8 cellular contexts compared by ENCODE assay signal in genomic region chr9:79812507-79813261, GRCh38.
DNase-seq lines count a peak whose midpoint lies in the region; ATAC-seq and TF ChIP-seq lines count a peak whose summit lies in the region.

No MANE protein-coding gene starts in this region.

- TF ChIP-seq CTCF in astrocyte of the cerebellum (IDR thresholded peaks at IDR 0.05; ENCODE audit: low read depth, low read length, missing control alignments): no peak

- ATAC-seq in GM19467 (IDR thresholded peaks at IDR 0.05; ENCODE audit: unreplicated experiment): peak; percentile 85
- ATAC-seq in HG03457 (IDR thresholded peaks at IDR 0.05; ENCODE audit: unreplicated experiment): peak; percentile 72

- in situ Hi-C loops in astrocyte of the cerebellum (cut with HindIII; ENCODE audit: low sequenced_read_pairs): no loop called here

- no peak overlapping the region for H3K4me3 ChIP-seq in astrocyte of the cerebellum (ENCODE audit: low read depth, low read length)

- DNase-seq in GM03348 (ENCODE audit: low spot score) (peak; percentile 23), astrocyte of the cerebellum (ENCODE audit: low read depth) (peak; percentile 42), iPS-NIHi11 (ENCODE audit: low spot score) (no peak), amniotic stem cell (lab: John Stamatoyannopoulos, UW) (no peak), NCI-H187 treated with DMSO at 0.1 percent for 48 hours (lab: John Stamatoyannopoulos, UW) (no peak), ureter (ENCODE audit: low spot score) (no peak)

Comparison
In these comparisons a context has a peak if more than half of its experiments do, and no peak if none do; other contexts are left out.
1. DNase-seq: peak in GM03348 (single experiment) and astrocyte of the cerebellum (single experiment); none in iPS-NIHi11 (single experiment), amniotic stem cell (single experiment), NCI-H187 treated with DMSO at 0.1 percent for 48 hours (single experiment) and ureter (single experiment).